Comparison of ENCODE assay signal across 15 cellular contexts in genomic region chr12:74563927-74564326, GRCh38. TPM values are rescaled to one million over a fixed set of nuclear protein-coding genes. Genes with fewer than 3 reads are reported as not detected.
DNase-seq lines count a peak whose midpoint lies in the region; ATAC-seq, FAIRE-seq and TF ChIP-seq lines count a peak whose summit lies in the region.
"Had no signal": no experiment of that assay in that cellular context is flagged by ENCODE, and none has a peak within 500 bp of the region (broad histone marks: within the 10 kb centered on the region; RNA-seq: fewer than 3 reads in every experiment).

No MANE protein-coding gene starts in this region.

- H2BK120ac ChIP-seq in neuronal stem cell (ENCODE audit: low read depth, low read length): no peak overlapping the region

- H3K4me1 ChIP-seq in GM23338 (ENCODE audit: insufficient read depth) (no peaks in the 10 kb centered on the region), Karpas-422 (ENCODE audit: low read length) (no peaks in the 10 kb centered on the region), neuronal stem cell (ENCODE audit: control insufficient read depth in 2 of 2, insufficient read depth in 1 of 2, low read depth in 1 of 2, low read length in 2 of 2) (no peaks in the 10 kb centered on the region)

- H4K91ac ChIP-seq in neuronal stem cell (ENCODE audit: low read depth, low read length, poor library complexity): no peak overlapping the region

- ATAC-seq in GM18907 (IDR thresholded peaks at IDR 0.05; ENCODE audit: unreplicated experiment) (peak; percentile 57), GM23338 (peak; percentile 32), HG03378 (IDR thresholded peaks at IDR 0.05; ENCODE audit: unreplicated experiment) (no peak)
- ATAC-seq: GM12878, HepG2 had no signal

- H3K79me2 ChIP-seq in GM23338 (replicated peaks; ENCODE audit: insufficient read depth) (no peaks in the 10 kb centered on the region), Karpas-422 (ENCODE audit: low read length) (no peaks in the 10 kb centered on the region)

- no peaks in the 10 kb centered on the region for H3K79me1 ChIP-seq in neuronal stem cell (ENCODE audit: low read depth, low read length)

- H3K9me2 ChIP-seq in GM23338 (ENCODE audit: insufficient read depth) (no peaks in the 10 kb centered on the region), Karpas-422 (replicated peaks; ENCODE audit: insufficient read depth, low read length) (no peaks in the 10 kb centered on the region)

- H2AK5ac ChIP-seq in neuronal stem cell (ENCODE audit: low read depth, low read length): no peak overlapping the region

- H3K9me3 Mint-ChIP-seq in GM23338: no peaks in the 10 kb centered on the region; the same call in 2 of the 3 replicates

- H3K36me3 Mint-ChIP-seq in GM23338 (ENCODE audit: low read depth): no peaks in the 10 kb centered on the region; the same call in 2 of the 3 replicates
- H3K36me3 Mint-ChIP-seq: CD4-positive, CD25-positive, alpha-beta regulatory T cell had no signal

- no peak overlapping the region for H2BK12ac ChIP-seq in neuronal stem cell (ENCODE audit: low read length)

- no peak overlapping the region for H3K4me3 Mint-ChIP-seq in GM23338
- H3K4me3 Mint-ChIP-seq: CD4-positive, CD25-positive, alpha-beta regulatory T cell; H9 had no signal

- no peak overlapping the region for H3K9ac ChIP-seq in Karpas-422 (ENCODE audit: low read length)
- no peak overlapping the region for H3K9ac ChIP-seq in neuronal stem cell (ENCODE audit: low read depth, low read length, poor library complexity)
- H3K9ac ChIP-seq: BLaER1 treated with 17β-estradiol and CSF1 and Interleukin-3, amounts not matched to agents 10 nM and 100 nM had no signal

- no peak overlapping the region; the same call in 1 of the 2 replicates for H3K27ac Mint-ChIP-seq in GM23338
- H3K27ac Mint-ChIP-seq: CD4-positive, CD25-positive, alpha-beta regulatory T cell had no signal

- TF ChIP-seq CTCF in GM23338 (conservative IDR thresholded peaks at IDR 0.05; ENCODE audit: low read depth in 2 of 2): no peak

- H2BK15ac ChIP-seq in neuronal stem cell (ENCODE audit: low read length): no peak overlapping the region

- H3K4me2 ChIP-seq in GM23338 (no peak overlapping the region), Karpas-422 (ENCODE audit: low read depth, low read length, poor library complexity, severe bottlenecking) (no peak overlapping the region), neuronal stem cell (ENCODE audit: insufficient read depth, low read length, poor library complexity, severe bottlenecking) (no peak overlapping the region)

- H2AFZ ChIP-seq in GM23338 (peak overlapping the region; percentile 74; the same call in 1 of the 2 replicates), Karpas-422 (ENCODE audit: low read length) (peak overlapping the region; percentile 48; the same call in 1 of the 2 replicates), neuronal stem cell (ENCODE audit: low read length) (peak overlapping the region; percentile 40)

- no peak overlapping the region for H3K27ac ChIP-seq in GM23338 (ENCODE audit: low read depth)
- no peak overlapping the region for H3K27ac ChIP-seq in Karpas-422 (ENCODE audit: low read length)
- no peak overlapping the region for H3K27ac ChIP-seq in neuronal stem cell (replicated peaks; ENCODE audit: low read length)
- H3K27ac ChIP-seq: BLaER1 treated with 17β-estradiol and CSF1 and Interleukin-3, amounts not matched to agents 10 nM and 100 nM had no signal

- H3K4me3 ChIP-seq in GM23338 (no peak overlapping the region), Karpas-422 (ENCODE audit: low read length) (no peak overlapping the region), neuronal stem cell (ENCODE audit: low read length in 2 of 2) (no peak overlapping the region)
- H3K4me3 ChIP-seq: BLaER1 treated with 17β-estradiol and CSF1 and Interleukin-3, amounts not matched to agents 10 nM and 100 nM; GM12878 had no signal

- DNase-seq in GM23338 (ENCODE audit: low spot score): peak; percentile 3
- no peak for DNase-seq in Karpas-422
- no peak for DNase-seq in neuronal stem cell (ENCODE audit: low spot score)
- no peak for DNase-seq in GM12891 (ENCODE audit: insufficient read length, low spot score)
- DNase-seq in HuH-7 (ENCODE audit: low spot score): no peak
- DNase-seq: ACHN; CD4-positive, CD25-positive, alpha-beta regulatory T cell; GOT3; H9 had no signal

- no peak overlapping the region for H3K4ac ChIP-seq in neuronal stem cell (ENCODE audit: low read length)

- H3K4me1 Mint-ChIP-seq in GM23338: peaks cover 2% of the 10 kb centered on the region; the same call in 1 of the 3 replicates
- H3K4me1 Mint-ChIP-seq: CD4-positive, CD25-positive, alpha-beta regulatory T cell had no signal

- H3K27me3 Mint-ChIP-seq in GM23338 (ENCODE audit: insufficient read depth, low read depth, poor library complexity): peaks cover 1% of the 10 kb centered on the region
- H3K27me3 Mint-ChIP-seq: CD4-positive, CD25-positive, alpha-beta regulatory T cell had no signal

- no peak overlapping the region for H3K18ac ChIP-seq in neuronal stem cell (ENCODE audit: low read length)

- H3K36me3 ChIP-seq in GM23338 (ENCODE audit: insufficient read depth) (no peaks in the 10 kb centered on the region), Karpas-422 (ENCODE audit: insufficient read depth, low read length) (no peaks in the 10 kb centered on the region), neuronal stem cell (replicated peaks in 1 of 2; ENCODE audit: control insufficient read depth in 2 of 2, insufficient read depth in 2 of 2, low read length in 2 of 2) (no peaks in the 10 kb centered on the region)
- H3K36me3 ChIP-seq: BLaER1 treated with 17β-estradiol and CSF1 and Interleukin-3, amounts not matched to agents 10 nM and 100 nM had no signal

- H2BK5ac ChIP-seq in neuronal stem cell (ENCODE audit: low read length): no peak overlapping the region

- TF ChIP-seq POLR2A in GM12891 (IDR thresholded peaks at IDR 0.05; ENCODE audit: low read depth, low read length): no peak

- no peak for FAIRE-seq in GM12891 (lab: Jason Lieb, UNC)
- FAIRE-seq: GM12878, HepG2, HTR-8/SVneo had no signal

- H3K23ac ChIP-seq in neuronal stem cell (ENCODE audit: low read depth, low read length, poor library complexity): no peak overlapping the region

- H3K9me3 ChIP-seq in Karpas-422 (ENCODE audit: low read length): no peaks in the 10 kb centered on the region
- H3K9me3 ChIP-seq in neuronal stem cell (replicated peaks in 1 of 2; ENCODE audit: control insufficient read depth in 2 of 2, insufficient read depth in 1 of 2, low read depth in 1 of 2, low read length in 2 of 2): no peaks in the 10 kb centered on the region
- H3K9me3 ChIP-seq: BLaER1 treated with 17β-estradiol and CSF1 and Interleukin-3, amounts not matched to agents 10 nM and 100 nM had no signal

- no peak overlapping the region for H3K14ac ChIP-seq in neuronal stem cell (ENCODE audit: low read length)

- no peak overlapping the region for H4K8ac ChIP-seq in neuronal stem cell (ENCODE audit: low read depth, low read length)

- H3K27me3 ChIP-seq in GM23338 (ENCODE audit: insufficient read depth) (no peaks in the 10 kb centered on the region), Karpas-422 (ENCODE audit: low read length) (no peaks in the 10 kb centered on the region), neuronal stem cell (ENCODE audit: control insufficient read depth in 3 of 3, insufficient read depth in 3 of 3, low read depth in 1 of 3, low read length in 3 of 3) (no peaks in the 10 kb centered on the region)
- H3K27me3 ChIP-seq: BLaER1 treated with 17β-estradiol and CSF1 and Interleukin-3, amounts not matched to agents 10 nM and 100 nM had no signal

- H4K20me1 ChIP-seq in GM23338 (replicated peaks; ENCODE audit: insufficient read depth): no peaks in the 10 kb centered on the region
- no peaks in the 10 kb centered on the region for H4K20me1 ChIP-seq in Karpas-422 (ENCODE audit: insufficient read depth, low read depth, low read length)
- H4K20me1 ChIP-seq: BLaER1 treated with 17β-estradiol and CSF1 and Interleukin-3, amounts not matched to agents 10 nM and 100 nM had no signal

- H3F3A ChIP-seq in GM23338 (replicated peaks; ENCODE audit: low read depth): no peaks in the 10 kb centered on the region

TF ChIP-seq in GM23338, 12 proteins besides CTCF, POLR2A, EP300 and RAD21 (continues in another document):
- no peak for TF ChIP-seq EZH2phosphoT487 (IDR thresholded peaks at IDR 0.05; ENCODE audit: unreplicated experiment)
- no peak for TF ChIP-seq CREB1 (CRISPR knock-in tag; IDR thresholded peaks at IDR 0.05; ENCODE audit: low read depth)
- no peak for TF ChIP-seq ZNF331 (CRISPR knock-in tag; IDR thresholded peaks at IDR 0.05; ENCODE audit: low read depth)
- TF ChIP-seq, protein P1, sequence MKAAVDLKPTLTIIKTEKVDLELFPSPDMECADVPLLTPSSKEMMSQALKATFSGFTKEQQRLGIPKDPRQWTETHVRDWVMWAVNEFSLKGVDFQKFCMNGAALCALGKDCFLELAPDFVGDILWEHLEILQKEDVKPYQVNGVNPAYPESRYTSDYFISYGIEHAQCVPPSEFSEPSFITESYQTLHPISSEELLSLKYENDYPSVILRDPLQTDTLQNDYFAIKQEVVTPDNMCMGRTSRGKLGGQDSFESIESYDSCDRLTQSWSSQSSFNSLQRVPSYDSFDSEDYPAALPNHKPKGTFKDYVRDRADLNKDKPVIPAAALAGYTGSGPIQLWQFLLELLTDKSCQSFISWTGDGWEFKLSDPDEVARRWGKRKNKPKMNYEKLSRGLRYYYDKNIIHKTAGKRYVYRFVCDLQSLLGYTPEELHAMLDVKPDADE (IDR thresholded peaks at IDR 0.05): no peak

TF ChIP-seq in GM12891, 5 proteins besides CTCF, POLR2A, EP300 and RAD21:
- TF ChIP-seq SPI1 (IDR thresholded peaks at IDR 0.05; ENCODE audit: low read depth, low read length) (no peak), TAF1 (IDR thresholded peaks at IDR 0.05; ENCODE audit: low read depth, low read length) (no peak), POU2F2 (IDR thresholded peaks at IDR 0.05; ENCODE audit: low read depth, low read length) (no peak), POLR2AphosphoS5 (IDR thresholded peaks at IDR 0.05; ENCODE audit: low read depth, low read length) (no peak)

RNA-seq across cellular contexts. Expression of gene ATXN7L3B, which starts 26.3 kb away (rescaled TPM):
- total RNA-seq in GM23338 (2014; rRNA removed; shearing (Covaris generic)): 40.7 and 40.8 TPM in 2 replicates
- 14.0 and 14.6 TPM in 2 replicates for polyA plus RNA-seq in GM23338 (2016; fragmentation: Nextera tagmentation; extraction: Ambion mirVana)
- total RNA-seq in Karpas-422 (2014; rRNA removed; shearing (Covaris generic); ENCODE audit: low replicate concordance): 27.3 and 29.9 TPM in 2 replicates
- polyA plus RNA-seq in neuronal stem cell (2013, experiment 1 of 2): 41.2 TPM
- polyA plus RNA-seq in neuronal stem cell (2013, experiment 2 of 2): 40.4 TPM
- 13.0 TPM for polyA plus RNA-seq in GM12891 (2012; ENCODE audit: low read depth, missing spikeins)
